In genomic region chr16:86534779-86535605, GRCh38 we compare ENCODE assay signal across 15 cellular contexts. TPM values are rescaled to one million over a fixed set of nuclear protein-coding genes. Genes with fewer than 3 reads are reported as not detected.
DNase-seq lines count a peak whose midpoint lies in the region; ATAC-seq and TF ChIP-seq lines count a peak whose summit lies in the region.
"Had no signal": no experiment of that assay in that cellular context is flagged by ENCODE, and none has a peak within 500 bp of the region (broad histone marks: within the 10 kb centered on the region; RNA-seq: fewer than 3 reads in every experiment).

No MANE protein-coding gene starts in this region.

- peak; percentile 66 to 84 (median 78) for ATAC-seq in heart left ventricle

- no peaks in the 10 kb centered on the region for H3K9me3 ChIP-seq in heart left ventricle
- H3K9me3 ChIP-seq in ovary: no peaks in the 10 kb centered on the region

- WGBS in heart left ventricle, 4 donors: 79 to 88% (median 86%) methylated on average over 18 of the region's 18 CpGs
- 82 to 87% (median 84%) methylated on average over 18 of the region's 18 CpGs for WGBS in ovary, 3 donors

- H3K4me1 ChIP-seq in heart left ventricle (peaks cover 0 to 10% (median 0%) of the 10 kb centered on the region in 12 donors), ovary (ENCODE audit: insufficient read depth) (peaks cover 5% of the 10 kb centered on the region)

- peak in 1 of 5 donors; percentile 69 for DNase-seq in heart left ventricle
- no peak for DNase-seq in cardiac septum (ENCODE audit: low spot score)
- peak in 37 of 51 donors; percentile 15 to 76 (median 54) for DNase-seq in hypothalamus (lab: John Stamatoyannopoulos, UW)
- DNase-seq in pons (ENCODE audit: low spot score): peak; percentile 91
- DNase-seq in NCI-H1092 treated with DMSO at 0.1 percent for 48 hours (lab: John Stamatoyannopoulos, UW): no peak
- DNase-seq in activated gamma-delta T cell treated with Interleukin-2 at 50 U/mL for 16 hours: no peak
- DNase-seq in ovary: no peak
- no peak for DNase-seq in UCSD-AML1 (lab: John Stamatoyannopoulos, UW; ENCODE audit: unreplicated experiment)
- DNase-seq: DMS153, EL, KBM-7, NCI-H1092, NCI-H1694 had no signal

- intact Hi-C loops in heart left ventricle (cut with DNase I): no loop called here
- intact Hi-C loops in cardiac septum (cut with DNase I): no loop called here
- intact Hi-C loops in ovary (cut with DNase I): no loop called here

- TF ChIP-seq POLR2A in heart left ventricle (IDR thresholded peaks at IDR 0.05): no peak
- TF ChIP-seq POLR2A in ovary (IDR thresholded peaks at IDR 0.05): no peak

- H3K36me3 ChIP-seq in heart left ventricle (peaks cover 0 to 72% (median 58%) of the 10 kb centered on the region in 9 donors), ovary (no peaks in the 10 kb centered on the region)

- H3K27me3 ChIP-seq in heart left ventricle: no peaks in the 10 kb centered on the region
- H3K27me3 ChIP-seq in ovary: no peaks in the 10 kb centered on the region

- TF ChIP-seq CTCF in heart left ventricle (IDR thresholded peaks at IDR 0.05) (no peak), ovary (IDR thresholded peaks at IDR 0.05) (no peak)

- TF ChIP-seq EP300 in ovary (IDR thresholded peaks at IDR 0.05): no peak

- no peak overlapping the region for H3K4me3 ChIP-seq in heart left ventricle
- H3K4me3 ChIP-seq in ovary: no peak overlapping the region

- no peak overlapping the region for H3K27ac ChIP-seq in heart left ventricle
- H3K27ac ChIP-seq in ovary: no peak overlapping the region
- H3K27ac ChIP-seq: 22Rv1, C4-2B had no signal

RNA-seq across cellular contexts. Expression of gene MTHFSD, which starts 20.0 kb away (rescaled TPM):
- total RNA-seq in heart left ventricle (10 to 100 TPM in 6 of 9 donors, 1 to 10 TPM in 3; 3.9 to 17.0 (median 11.6) TPM), cardiac septum (12.2 TPM), ovary (10 to 100 TPM; 12.4 to 24.9 (median 22.5) TPM)
- polyA plus RNA-seq in heart left ventricle (1 to 10 TPM; 5.6 to 6.8 TPM), ovary (10 to 100 TPM; 11.0 to 16.5 TPM)

RNA-seq across cellular contexts. Expression of gene FOXF1, which starts 24.7 kb away (rescaled TPM):
- under 1 TPM in 6 of 9 donors, not detected in 3; 0.14 to 0.48 (median 0.21) TPM for total RNA-seq in heart left ventricle
- under 1 TPM; 0.04 to 0.15 TPM for polyA plus RNA-seq in heart left ventricle
- total RNA-seq in cardiac septum: 0.16 TPM
- 1 to 10 TPM in 2 of 7 donors, under 1 TPM in 5; 0.22 to 1.5 (median 0.45) TPM for total RNA-seq in ovary
- polyA plus RNA-seq in ovary: under 1 TPM; 0.23 to 0.70 TPM

RNA-seq across cellular contexts. Expression of gene FOXC2, which starts 31.6 kb away (rescaled TPM):
- total RNA-seq in heart left ventricle: 1 to 10 TPM; 1.1 to 3.3 (median 1.7) TPM
- 1 to 10 TPM in 1 of 2 donors, under 1 TPM in 1; 0.76 to 1.0 TPM for polyA plus RNA-seq in heart left ventricle
- total RNA-seq in cardiac septum: 2.6 TPM
- total RNA-seq in ovary: 1 to 10 TPM in 1 of 7 donors, under 1 TPM in 6; 0.10 to 1.3 (median 0.35) TPM
- 1 to 10 TPM in 1 of 2 donors, under 1 TPM in 1; 0.47 to 2.5 TPM for polyA plus RNA-seq in ovary

RNA-seq across cellular contexts. Expression of gene FOXL1, which starts 43.4 kb away (rescaled TPM):
- total RNA-seq in heart left ventricle: 1 to 10 TPM in 3 of 9 donors, under 1 TPM in 6; 0.44 to 1.4 (median 0.72) TPM
- polyA plus RNA-seq in heart left ventricle: under 1 TPM; 0.57 to 0.69 TPM
- 1.2 TPM for total RNA-seq in cardiac septum
- under 1 TPM in 6 of 7 donors, not detected in 1; 0.10 to 0.51 (median 0.34) TPM for total RNA-seq in ovary
- 1 to 10 TPM in 1 of 2 donors, under 1 TPM in 1; 0.51 to 1.3 TPM for polyA plus RNA-seq in ovary

Comparison
In these comparisons a context has a peak if more than half of its experiments do, and no peak if none do; other contexts are left out.
1. DNase-seq: peak in hypothalamus (37 of 51) and pons (single experiment); none in cardiac septum (single experiment), NCI-H1092 treated with DMSO at 0.1 percent for 48 hours (single experiment), activated gamma-delta T cell treated with Interleukin-2 at 50 U/mL for 16 hours (single experiment), ovary (0 of 5) and UCSD-AML1 (single experiment).